ENCODE assay signal across 8 cellular contexts in the genomic region with DNA sequence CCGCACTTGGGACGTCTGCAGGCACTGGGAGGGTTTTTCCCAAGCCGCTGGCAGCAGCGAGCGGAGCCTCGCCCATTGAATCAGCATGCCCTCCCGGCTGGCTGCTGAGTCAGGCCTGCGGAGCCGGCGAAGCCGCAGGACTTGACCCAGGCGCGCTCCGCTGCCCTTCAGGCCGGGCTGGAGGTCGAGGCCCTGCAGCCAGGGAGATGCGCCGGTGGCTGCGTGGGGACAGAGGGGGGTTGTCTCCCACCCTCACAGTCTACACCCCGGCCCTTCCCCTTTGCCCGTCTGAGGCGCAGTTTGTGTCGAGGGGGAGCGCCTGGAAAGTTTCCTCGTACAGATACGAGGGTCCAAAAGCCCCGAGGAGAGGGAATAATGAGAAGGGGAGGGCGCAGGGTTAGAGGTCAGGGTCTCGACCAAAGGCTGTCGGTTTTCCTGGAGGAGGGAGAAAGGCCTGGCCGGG. TPM values are rescaled to one million over a fixed set of nuclear protein-coding genes. Genes with fewer than 3 reads are reported as not detected.
DNase-seq lines count a peak whose midpoint lies in the region; ATAC-seq and TF ChIP-seq lines count a peak whose summit lies in the region.

No MANE protein-coding gene starts in this region.

- no peaks in the 10 kb centered on the region for H3K27me3 Mint-ChIP-seq in activated T-cell treated with anti-CD3 and anti-CD28 coated beads, Interleukin-2, amount 50 U/mL, for 24 hours
- H3K27me3 Mint-ChIP-seq in natural killer cell treated with Interleukin-12 subunit alpha and Interleukin-12 subunit beta and Interleukin-15 and Interleukin-18, amount 100 ng/mL, for 72 hours: no peaks in the 10 kb centered on the region

- no peaks in the 10 kb centered on the region for H3K9me3 Mint-ChIP-seq in activated T-cell treated with anti-CD3 and anti-CD28 coated beads, Interleukin-2, amount 50 U/mL, for 24 hours
- H3K9me3 Mint-ChIP-seq in natural killer cell treated with Interleukin-12 subunit alpha and Interleukin-12 subunit beta and Interleukin-15 and Interleukin-18, amount 100 ng/mL, for 72 hours: no peaks in the 10 kb centered on the region

- peak overlapping the region; percentile 95 for H3K9ac ChIP-seq in HUES64 (ENCODE audit: low read depth, low read length)

- peak; percentile 55 to 57 for ATAC-seq in natural killer cell treated with Interleukin-12 subunit alpha and Interleukin-12 subunit beta and Interleukin-15 and Interleukin-18, amount 100 ng/mL, for 72 hours

- TF ChIP-seq CTCF in foreskin fibroblast (IDR thresholded peaks at IDR 0.05; ENCODE audit: low read depth, low read length): no peak

- H3K4me3 ChIP-seq in HUES64 (ENCODE audit: low read length) (peak overlapping the region; percentile 97), foreskin fibroblast (ENCODE audit: low read depth in 1 of 2, low read length in 2 of 2) (peak overlapping the region; percentile 69 to 76)

- DNase-seq in G401 (ENCODE audit: low spot score) (peak; percentile 30), foreskin fibroblast (peak; percentile 87 to 95), DMS114 treated with DMSO at 0.1 percent for 48 hours (lab: John Stamatoyannopoulos, UW; ENCODE audit: unreplicated experiment) (no peak), NCI-H1092 treated with DMSO at 0.1 percent for 48 hours (lab: John Stamatoyannopoulos, UW) (no peak), SHP77 treated with DMSO at 0.1 percent for 48 hours (lab: John Stamatoyannopoulos, UW) (no peak)
- DNase-seq in activated T-cell treated with anti-CD3 and anti-CD28 coated beads, Interleukin-2, amount 50 U/mL, for 24 hours: peak; percentile 55
- DNase-seq in natural killer cell treated with Interleukin-12 subunit alpha and Interleukin-12 subunit beta and Interleukin-15 and Interleukin-18, amount 100 ng/mL, for 72 hours (ENCODE audit: low spot score): peak; percentile 76

- peak overlapping the region; percentile 92 for H3K27ac ChIP-seq in HUES64 (ENCODE audit: low read depth, low read length)

- H3K4me1 ChIP-seq in HUES64 (ENCODE audit: insufficient read depth, low read length): peaks cover 15% of the 10 kb centered on the region

- in situ Hi-C loops in G401 (cut with HindIII; ENCODE audit: low sequenced_read_pairs): no loop called here

- H3K4me3 Mint-ChIP-seq in activated T-cell treated with anti-CD3 and anti-CD28 coated beads, Interleukin-2, amount 50 U/mL, for 24 hours: peak overlapping the region; percentile 89
- peak overlapping the region; percentile 85 for H3K4me3 Mint-ChIP-seq in natural killer cell treated with Interleukin-12 subunit alpha and Interleukin-12 subunit beta and Interleukin-15 and Interleukin-18, amount 100 ng/mL, for 72 hours

- WGBS in HUES64: 11% methylated on average over 31 of the region's 31 CpGs

- no peaks in the 10 kb centered on the region for H3K27me3 ChIP-seq in HUES64 (ENCODE audit: insufficient read depth, low read length)

- H3K4me1 Mint-ChIP-seq in activated T-cell treated with anti-CD3 and anti-CD28 coated beads, Interleukin-2, amount 50 U/mL, for 24 hours (ENCODE audit: low read depth): peaks cover 45% of the 10 kb centered on the region
- H3K4me1 Mint-ChIP-seq in natural killer cell treated with Interleukin-12 subunit alpha and Interleukin-12 subunit beta and Interleukin-15 and Interleukin-18, amount 100 ng/mL, for 72 hours (ENCODE audit: low read depth in 2 of 2): peaks cover 16 to 21% of the 10 kb centered on the region in 2 donors

- 0 out of 2 replicates have a peak, but pooled peaks cover 6% of the 10 kb centered on the region for H3K36me3 ChIP-seq in HUES64 (ENCODE audit: insufficient read depth, low read length)

- H3K9me3 ChIP-seq in HUES64 (ENCODE audit: insufficient read depth, low read depth, low read length): no peaks in the 10 kb centered on the region

- H3K27ac Mint-ChIP-seq in activated T-cell treated with anti-CD3 and anti-CD28 coated beads, Interleukin-2, amount 50 U/mL, for 24 hours: peak overlapping the region; percentile 89
- H3K27ac Mint-ChIP-seq in natural killer cell treated with Interleukin-12 subunit alpha and Interleukin-12 subunit beta and Interleukin-15 and Interleukin-18, amount 100 ng/mL, for 72 hours: peak overlapping the region; percentile 68 to 82

- peaks cover 17% of the 10 kb centered on the region for H3K36me3 Mint-ChIP-seq in activated T-cell treated with anti-CD3 and anti-CD28 coated beads, Interleukin-2, amount 50 U/mL, for 24 hours (ENCODE audit: low read depth)
- H3K36me3 Mint-ChIP-seq in natural killer cell treated with Interleukin-12 subunit alpha and Interleukin-12 subunit beta and Interleukin-15 and Interleukin-18, amount 100 ng/mL, for 72 hours: no peaks in the 10 kb centered on the region

RNA-seq across cellular contexts. Expression of a gene that starts 0.8 kb away (rescaled TPM):
- 87.3 and 184 TPM in 2 replicates for total RNA-seq in G401 (2014; rRNA removed; shearing (Covaris generic))
- polyA plus RNA-seq in HUES64 (2013, experiment 1 of 2): 85.1 TPM
- 99.2 TPM for polyA plus RNA-seq in HUES64 (2013, experiment 2 of 2)
- total RNA-seq in natural killer cell treated with Interleukin-12 subunit alpha and Interleukin-12 subunit beta and Interleukin-15 and Interleukin-18, amount 100 ng/mL, for 72 hours: 100 to 1,000 TPM; 150 to 189 TPM

Comparison
In these comparisons a context has a peak if more than half of its experiments do, and no peak if none do; other contexts are left out.
1. DNase-seq: peak in G401 (single experiment), activated T-cell treated with anti-CD3 and anti-CD28 coated beads, Interleukin-2, amount 50 U/mL, for 24 hours (single experiment), foreskin fibroblast (2 of 2) and natural killer cell treated with Interleukin-12 subunit alpha and Interleukin-12 subunit beta and Interleukin-15 and Interleukin-18, amount 100 ng/mL, for 72 hours (single experiment); none in DMS114 treated with DMSO at 0.1 percent for 48 hours (single experiment), NCI-H1092 treated with DMSO at 0.1 percent for 48 hours (single experiment) and SHP77 treated with DMSO at 0.1 percent for 48 hours (single experiment).